22 cellular contexts compared by ENCODE assay signal in genomic region chr5:75522542-75522941, GRCh38. TPM values are rescaled to one million over a fixed set of nuclear protein-coding genes. Genes with fewer than 3 reads are reported as not detected.
A peak's percentile ranks its signal among the peaks of the same experiment; 100 is the strongest.
DNase-seq lines count a peak whose midpoint lies in the region; ATAC-seq, FAIRE-seq and TF ChIP-seq lines count a peak whose summit lies in the region.
"Had no signal": no experiment of that assay in that cellular context is flagged by ENCODE, and none has a peak within 500 bp of the region (broad histone marks: within the 10 kb centered on the region; RNA-seq: fewer than 3 reads in every experiment).

No MANE protein-coding gene starts in this region.

- H2BK5ac ChIP-seq in IMR-90 (ENCODE audit: low read depth, low read length, poor library complexity, severe bottlenecking): no peak overlapping the region

- H3K9ac ChIP-seq in IMR-90 (ENCODE audit: low read depth, low read length): no peak overlapping the region
- H3K9ac ChIP-seq in K562 (ENCODE audit: insufficient read depth in 1 of 2, low read depth in 2 of 2, low read length in 2 of 2): no peak overlapping the region
- H3K9ac ChIP-seq: BLaER1 treated with 17β-estradiol and CSF1 and Interleukin-3, amounts not matched to agents 10 nM and 100 nM had no signal

- H3K27ac ChIP-seq in IMR-90 (ENCODE audit: insufficient read depth, low read length): no peak overlapping the region
- H3K27ac ChIP-seq in K562 (ENCODE audit: extremely low read depth, low read depth, low read length): no peak overlapping the region
- H3K27ac ChIP-seq in osteoblast (ENCODE audit: low read depth, low read length): peak overlapping the region; percentile 51
- H3K27ac ChIP-seq: BLaER1 treated with 17β-estradiol and CSF1 and Interleukin-3, amounts not matched to agents 10 nM and 100 nM; HL-60; Peyer's patch had no signal

- no peaks in the 10 kb centered on the region for H3K27me3 Mint-ChIP-seq in activated naive CD8-positive, alpha-beta T cell
- no peaks in the 10 kb centered on the region for H3K27me3 Mint-ChIP-seq in activated naive CD8-positive, alpha-beta T cell treated with anti-CD3 and anti-CD28 coated beads for 36 hours
- no peaks in the 10 kb centered on the region for H3K27me3 Mint-ChIP-seq in activated CD8-positive, alpha-beta T cell treated with anti-CD3 and anti-CD28 coated beads, Interleukin-2, amount 10 ng/mL, durations not matched to agents 7 days and 5 days (ENCODE audit: low read depth)
- H3K27me3 Mint-ChIP-seq: IgD-negative memory B cell had no signal

- no peak overlapping the region for H2AK9ac ChIP-seq in IMR-90 (replicated peaks; ENCODE audit: low read depth, low read length, poor library complexity)

- TF ChIP-seq CTCF in IMR-90 (conservative IDR thresholded peaks at IDR 0.05; ENCODE audit: low read depth, low read length): no peak
- no peak for TF ChIP-seq CTCF in K562 (IDR thresholded peaks at IDR 0.05 in 2 of 3, conservative IDR thresholded peaks at IDR 0.05 in 1 of 3; ENCODE audit: insufficient read depth in 2 of 3, low read depth in 1 of 3, low read length in 3 of 3)
- no peak for TF ChIP-seq CTCF in osteoblast (IDR thresholded peaks at IDR 0.05; ENCODE audit: extremely low read depth, low read depth, low read length)

- peaks cover 26% of the 10 kb centered on the region for H3K36me3 Mint-ChIP-seq in activated naive CD8-positive, alpha-beta T cell
- H3K36me3 Mint-ChIP-seq in activated naive CD8-positive, alpha-beta T cell treated with anti-CD3 and anti-CD28 coated beads for 36 hours: peaks cover 50% of the 10 kb centered on the region
- H3K36me3 Mint-ChIP-seq in activated CD8-positive, alpha-beta T cell treated with anti-CD3 and anti-CD28 coated beads, Interleukin-2, amount 10 ng/mL, durations not matched to agents 7 days and 5 days (ENCODE audit: low read depth): peaks cover 52% of the 10 kb centered on the region

- TF ChIP-seq POLR2A in IMR-90 (IDR thresholded peaks at IDR 0.05; ENCODE audit: low read depth, low read length) (no peak), K562 (conservative IDR thresholded peaks at IDR 0.05) (no peak)

- H4K91ac ChIP-seq in IMR-90 (ENCODE audit: insufficient read depth, low read depth, low read length): no peak overlapping the region

- H3K79me2 ChIP-seq in K562 (ENCODE audit: control insufficient read depth, insufficient read depth, low read length) (peaks cover 92% of the 10 kb centered on the region), osteoblast (ENCODE audit: insufficient read depth, low read length) (peaks cover 89% of the 10 kb centered on the region)

- no peak overlapping the region for H3K56ac ChIP-seq in IMR-90 (ENCODE audit: extremely low read depth, insufficient read depth, low read length)

- intact Hi-C loops in IMR-90 (cut with micrococcal nuclease) (no loop called here), K562 (cut with micrococcal nuclease) (no loop called here)

- WGBS in IMR-90 (ENCODE audit: extremely low coverage in 2 of 2, insufficient read length in 1 of 2), 2 experiments: no CpG with 5 or more reads among the region's 1 CpG
- WGBS in K562 (ENCODE audit: insufficient coverage, low coverage, missing lambda C conversion rate): 100% methylated on average over 1 of the region's 1 CpG

- peaks cover 12% of the 10 kb centered on the region for H3K9me3 Mint-ChIP-seq in activated naive CD8-positive, alpha-beta T cell (ENCODE audit: low read depth)
- peaks cover 28% of the 10 kb centered on the region for H3K9me3 Mint-ChIP-seq in activated naive CD8-positive, alpha-beta T cell treated with anti-CD3 and anti-CD28 coated beads for 36 hours
- H3K9me3 Mint-ChIP-seq in activated CD8-positive, alpha-beta T cell treated with anti-CD3 and anti-CD28 coated beads, Interleukin-2, amount 10 ng/mL, durations not matched to agents 7 days and 5 days (ENCODE audit: insufficient read depth): peaks cover 30% of the 10 kb centered on the region

- H2BK20ac ChIP-seq in IMR-90 (ENCODE audit: low read depth, low read length): no peak overlapping the region

- H3K23ac ChIP-seq in IMR-90 (ENCODE audit: low read depth, low read length): no peak overlapping the region

- TF ChIP-seq EP300 in K562 (IDR thresholded peaks at IDR 0.05; ENCODE audit: low read length): no peak

- no peak overlapping the region for H2AK5ac ChIP-seq in IMR-90 (ENCODE audit: low read depth, low read length)

- H4K20me1 ChIP-seq in IMR-90 (ENCODE audit: insufficient read depth, low read length) (peaks cover 4% of the 10 kb centered on the region), K562 (replicated peaks; ENCODE audit: control insufficient read depth, insufficient read depth, low read length) (no peaks in the 10 kb centered on the region), osteoblast (ENCODE audit: insufficient read depth, low read length) (peaks cover 9% of the 10 kb centered on the region)

- H3K9me3 ChIP-seq in IMR-90 (ENCODE audit: control insufficient read depth, insufficient read depth, low read length) (peaks cover 5% of the 10 kb centered on the region; the same call in 1 of the 2 replicates), K562 (replicated peaks; ENCODE audit: control insufficient read depth, insufficient read depth, low read depth, low read length) (peaks cover 14% of the 10 kb centered on the region), osteoblast (ENCODE audit: low read depth, low read length) (peaks cover 4% of the 10 kb centered on the region)

- H3K14ac ChIP-seq in IMR-90 (replicated peaks; ENCODE audit: low read depth, low read length): no peak overlapping the region

- no peak for ATAC-seq in IMR-90 (ENCODE audit: low read depth)
- ATAC-seq in K562: no peak
- ATAC-seq in activated CD8-positive, alpha-beta T cell treated with anti-CD3 and anti-CD28 coated beads, Interleukin-2, amount 10 ng/mL, durations not matched to agents 7 days and 5 days: no peak
- ATAC-seq: CD8-positive, alpha-beta T cell; Right ventricle myocardium inferior had no signal

- in situ Hi-C loops in IMR-90 (cut with MboI; ENCODE audit: low sequenced_read_pairs) (no loop called here), K562 (cut with MboI) (no loop called here)

- dilution Hi-C loops in IMR-90 (cut with HindIII; ENCODE audit: low sequenced_read_pairs, unreplicated experiment): no loop called here

- no peak for DNase-seq in activated naive CD8-positive, alpha-beta T cell treated with anti-CD3 and anti-CD28 coated beads for 36 hours
- peak; percentile 10 for DNase-seq in IMR-90
- DNase-seq in K562 (ENCODE audit: extremely low read depth in 1 of 4, low spot score in 3 of 4): no peak
- no peak for DNase-seq in osteoblast (ENCODE audit: insufficient read length, low spot score, missing footprints)
- no peak for DNase-seq in activated CD8-positive, alpha-beta T cell treated with anti-CD3 and anti-CD28 coated beads, Interleukin-2, amount 10 ng/mL, durations not matched to agents 7 days and 5 days
- no peak for DNase-seq in hypothalamus (lab: John Stamatoyannopoulos, UW)
- DNase-seq in NCI-H1105 treated with DMSO at 0.1 percent for 48 hours (lab: John Stamatoyannopoulos, UW): no peak
- DNase-seq: CD8-positive, alpha-beta T cell; EL; Kasumi-1; MG63; NCI-H1048; NCI-H1436 treated with DMSO at 0.1 percent for 48 hours; NCI-H2029; NCI-H345; NCI-H526 treated with DMSO at 0.1 percent for 48 hours; Peyer's patch had no signal

- H4K8ac ChIP-seq in IMR-90 (ENCODE audit: low read depth in 2 of 2, low read length in 2 of 2): no peak overlapping the region

- POLR2A ChIA-PET in IMR-90 (lab: Charles Lee; ENCODE audit: unreplicated experiment): interaction anchor here (0.6 kb wide), 1 partner anchor 44 kb away, joined by 3 read pairs; no protein-coding TSS in a partner anchor
- POLR2A ChIA-PET in K562 (lab: Yijun Ruan, JAX): no interaction called here
- POLR2A ChIA-PET in activated CD8-positive, alpha-beta T cell treated with anti-CD3 and anti-CD28 coated beads, Interleukin-2, amount 10 ng/mL, durations not matched to agents 7 days and 5 days (lab: Charles Lee): no interaction called here

- BruUV-seq in IMR-90 (replicated peaks; lab: Mats Ljungman, UMichigan) (no TSS peak), K562 (replicated peaks; lab: Mats Ljungman, UMichigan) (no TSS peak)

- no peak overlapping the region for H2BK120ac ChIP-seq in IMR-90 (ENCODE audit: low read depth, low read length)

- H3K36me3 ChIP-seq in IMR-90 (ENCODE audit: control insufficient read depth, insufficient read depth, low read length) (peaks cover 2% of the 10 kb centered on the region), K562 (ENCODE audit: control insufficient read depth, insufficient read depth, low read length) (peaks cover 9% of the 10 kb centered on the region; the same call in 2 of the 3 replicates), osteoblast (ENCODE audit: insufficient read depth, low read length) (peaks cover 5% of the 10 kb centered on the region)
- H3K36me3 ChIP-seq: Peyer's patch had no signal

- no peak overlapping the region for H3K4me3 Mint-ChIP-seq in activated naive CD8-positive, alpha-beta T cell
- no peak overlapping the region for H3K4me3 Mint-ChIP-seq in activated naive CD8-positive, alpha-beta T cell treated with anti-CD3 and anti-CD28 coated beads for 36 hours
- H3K4me3 Mint-ChIP-seq in activated CD8-positive, alpha-beta T cell treated with anti-CD3 and anti-CD28 coated beads, Interleukin-2, amount 10 ng/mL, durations not matched to agents 7 days and 5 days: no peak overlapping the region
- H3K4me3 Mint-ChIP-seq: CD8-positive, alpha-beta T cell; IgD-negative memory B cell had no signal

- H2AFZ ChIP-seq in IMR-90 (replicated peaks; ENCODE audit: low read length, poor library complexity) (no peak overlapping the region), K562 (ENCODE audit: low read depth, low read length) (no peak overlapping the region), osteoblast (ENCODE audit: low read length) (no peak overlapping the region)

- H3K9me1 ChIP-seq in IMR-90 (ENCODE audit: insufficient read depth, low read length) (no peaks in the 10 kb centered on the region; the same call in 1 of the 2 replicates), K562 (ENCODE audit: control insufficient read depth, insufficient read depth, low read length) (no peaks in the 10 kb centered on the region)

- H3K4ac ChIP-seq in IMR-90 (ENCODE audit: low read depth, low read length): no peak overlapping the region

- no peak for FAIRE-seq in K562 (lab: Jason Lieb, UNC)

- H3K18ac ChIP-seq in IMR-90 (ENCODE audit: low read depth, low read length): no peak overlapping the region

- H3K27me3 ChIP-seq in IMR-90 (ENCODE audit: control insufficient read depth, insufficient read depth, low read length): no peaks in the 10 kb centered on the region
- H3K27me3 ChIP-seq in K562 (ENCODE audit: control insufficient read depth in 2 of 2, insufficient read depth in 2 of 2, low read length in 2 of 2): no peaks in the 10 kb centered on the region
- no peaks in the 10 kb centered on the region for H3K27me3 ChIP-seq in osteoblast (ENCODE audit: insufficient read depth, low read length)
- H3K27me3 ChIP-seq: BLaER1 treated with 17β-estradiol and CSF1 and Interleukin-3, amounts not matched to agents 10 nM and 100 nM; MG63; Peyer's patch had no signal

- no peak overlapping the region for H3K4me3 ChIP-seq in IMR-90 (ENCODE audit: insufficient read depth, low read depth, low read length)
- no peak overlapping the region for H3K4me3 ChIP-seq in K562
- no peak overlapping the region for H3K4me3 ChIP-seq in osteoblast (ENCODE audit: insufficient read depth, low read length)
- H3K4me3 ChIP-seq: MG63, Peyer's patch had no signal

- TF ChIP-seq RAD21 in IMR-90 (IDR thresholded peaks at IDR 0.05; ENCODE audit: low read length) (no peak), K562 (CRISPR knock-in tag; conservative IDR thresholded peaks at IDR 0.05 in 1 of 2, IDR thresholded peaks at IDR 0.05 in 1 of 2) (no peak)

- CTCF ChIA-PET in IMR-90 (lab: Yijun Ruan, JAX): interaction anchor here (0.6 kb wide), 1 partner anchor 19 kb away, joined by 3 read pairs; no protein-coding TSS in a partner anchor
- CTCF ChIA-PET in K562 (lab: Yijun Ruan, JAX; ENCODE audit: low intra/inter-chr PET ratio): no interaction called here
- CTCF ChIA-PET in activated CD8-positive, alpha-beta T cell treated with anti-CD3 and anti-CD28 coated beads, Interleukin-2, amount 10 ng/mL, durations not matched to agents 7 days and 5 days (lab: Charles Lee): no interaction called here

- peaks cover 21 to 36% of the 10 kb centered on the region in 2 experiments for H3K79me1 ChIP-seq in IMR-90 (ENCODE audit: low read depth in 1 of 2, low read length in 2 of 2)

- no peaks in the 10 kb centered on the region for H3K4me1 ChIP-seq in IMR-90 (ENCODE audit: control insufficient read depth, insufficient read depth, low read length)
- no peaks in the 10 kb centered on the region for H3K4me1 ChIP-seq in K562 (replicated peaks in 1 of 2; ENCODE audit: control insufficient read depth in 2 of 2, insufficient read depth in 2 of 2, low read length in 2 of 2)
- peaks cover 14% of the 10 kb centered on the region for H3K4me1 ChIP-seq in osteoblast (ENCODE audit: insufficient read depth, low read length)
- H3K4me1 ChIP-seq: Peyer's patch had no signal

- no peak overlapping the region for H2BK15ac ChIP-seq in IMR-90 (ENCODE audit: low read depth, low read length)

- peaks cover 71% of the 10 kb centered on the region for H3K4me1 Mint-ChIP-seq in activated naive CD8-positive, alpha-beta T cell (ENCODE audit: low read depth)
- H3K4me1 Mint-ChIP-seq in activated naive CD8-positive, alpha-beta T cell treated with anti-CD3 and anti-CD28 coated beads for 36 hours: peaks cover 59% of the 10 kb centered on the region
- peaks cover 43% of the 10 kb centered on the region for H3K4me1 Mint-ChIP-seq in activated CD8-positive, alpha-beta T cell treated with anti-CD3 and anti-CD28 coated beads, Interleukin-2, amount 10 ng/mL, durations not matched to agents 7 days and 5 days (ENCODE audit: low read depth)

- H3K27ac Mint-ChIP-seq in activated naive CD8-positive, alpha-beta T cell: peak overlapping the region; percentile 83
- no peak overlapping the region for H3K27ac Mint-ChIP-seq in activated naive CD8-positive, alpha-beta T cell treated with anti-CD3 and anti-CD28 coated beads for 36 hours
- no peak overlapping the region for H3K27ac Mint-ChIP-seq in activated CD8-positive, alpha-beta T cell treated with anti-CD3 and anti-CD28 coated beads, Interleukin-2, amount 10 ng/mL, durations not matched to agents 7 days and 5 days
- H3K27ac Mint-ChIP-seq: CD8-positive, alpha-beta T cell had no signal

- H3K4me2 ChIP-seq in IMR-90 (ENCODE audit: low read depth, low read length): no peak overlapping the region
- H3K4me2 ChIP-seq in K562 (ENCODE audit: insufficient read depth, low read length): no peak overlapping the region
- H3K4me2 ChIP-seq in osteoblast (ENCODE audit: insufficient read depth, low read length): no peak overlapping the region

- H4K5ac ChIP-seq in IMR-90 (ENCODE audit: low read depth, low read length): no peak overlapping the region

RNA-seq across cellular contexts. Expression of gene POLK, which starts 10.9 kb away (rescaled TPM):
- total RNA-seq in activated naive CD8-positive, alpha-beta T cell treated with anti-CD3 and anti-CD28 coated beads for 36 hours: 10 to 100 TPM; 25.2 to 28.6 TPM
- 24.4 and 34.2 TPM in 2 replicates for total RNA-seq in IMR-90 (2012; rRNA removed)
- polyA plus RNA-seq in IMR-90 (2012; rRNA removed): 9.6 and 10.4 TPM in 2 replicates
- 0.56 and 1.00 TPM in 2 replicates for polyA plus RNA-seq in IMR-90 (2012; cell fraction: cytosol; rRNA removed)
- polyA plus RNA-seq in IMR-90 (2012; cell fraction: nucleus; rRNA removed; ENCODE audit: low replicate concordance): 2.3 and 23.9 TPM in 2 replicates
- total RNA-seq in K562 (2011; cell fraction: chromatin; rRNA removed; ENCODE audit: low replicate concordance): 19.5 and 84.0 TPM in 2 replicates
- 9.0 and 15.1 TPM in 2 replicates for total RNA-seq in K562 (2011; cell fraction: nucleolus; rRNA removed)
- 23.5 and 47.5 TPM in 2 replicates for total RNA-seq in K562 (2011; cell fraction: nucleoplasm; rRNA removed)
- 9.4 and 15.0 TPM in 2 replicates for total RNA-seq in K562 (2014; rRNA removed)
- total RNA-seq in K562 (2014; rRNA removed; fragmentation: Illumina TruSeq; extraction: Trizol): 26.2 and 26.4 TPM in 2 replicates
- total RNA-seq in K562 (2015; rRNA removed; fragmentation: Illumina TruSeq; extraction: Trizol): 21.8 and 22.2 TPM in 2 replicates
- total RNA-seq in K562 (2021): 15.3 and 16.5 TPM in 2 replicates
- polyA plus RNA-seq in K562 (2011; rRNA removed): 26.5 and 31.6 TPM in 2 replicates
- polyA plus RNA-seq in K562 (2011; cell fraction: cytosol; rRNA removed): 4.5 and 7.6 TPM in 2 replicates
- polyA plus RNA-seq in K562 (2011; cell fraction: nucleus; rRNA removed): 20.8 and 20.9 TPM in 2 replicates
- polyA plus RNA-seq in K562 (2012): 9.1 and 10.3 TPM in 2 replicates
- polyA plus RNA-seq in K562 (2014; fragmentation: Illumina TruSeq; extraction: Trizol): 16.3 and 20.8 TPM in 2 replicates
- 10 to 100 TPM in 1 of 2 experiments, 1 to 10 TPM in 1; 6.1 to 11.4 TPM for polyA plus RNA-seq in K562 (2014; fragmentation: Nextera tagmentation; extraction: Ambion mirVana)
- 13.3 and 15.2 TPM in 2 replicates for polyA plus RNA-seq in K562 (2014; rRNA removed)
- polyA minus RNA-seq in K562 (2011; rRNA and poly(A)+ RNA removed): 72.2 and 76.7 TPM in 2 replicates
- 11.5 and 12.0 TPM in 2 replicates for polyA minus RNA-seq in K562 (2011; cell fraction: cytosol; rRNA and poly(A)+ RNA removed)
- 19.8 and 35.3 TPM in 2 replicates for polyA minus RNA-seq in K562 (2011; cell fraction: nucleus; rRNA and poly(A)+ RNA removed)
- total RNA-seq in osteoblast: 34.7 and 36.8 TPM in 2 replicates
- 10 to 100 TPM; 29.8 to 30.7 TPM for total RNA-seq in activated CD8-positive, alpha-beta T cell treated with anti-CD3 and anti-CD28 coated beads, Interleukin-2, amount 10 ng/mL, durations not matched to agents 7 days and 5 days

RNA-seq across cellular contexts. Expression of gene CERT1, which starts 11.1 kb away (rescaled TPM):
- total RNA-seq in activated naive CD8-positive, alpha-beta T cell treated with anti-CD3 and anti-CD28 coated beads for 36 hours: 10 to 100 TPM; 23.3 to 24.2 TPM
- total RNA-seq in IMR-90 (2012; rRNA removed): 7.2 and 10.3 TPM in 2 replicates
- 6.0 and 7.2 TPM in 2 replicates for polyA plus RNA-seq in IMR-90 (2012; rRNA removed)
- 2.3 and 2.7 TPM in 2 replicates for polyA plus RNA-seq in IMR-90 (2012; cell fraction: cytosol; rRNA removed)
- 2.8 and 5.9 TPM in 2 replicates for polyA plus RNA-seq in IMR-90 (2012; cell fraction: nucleus; rRNA removed; ENCODE audit: low replicate concordance)
- total RNA-seq in K562 (2011; cell fraction: chromatin; rRNA removed; ENCODE audit: low replicate concordance): 37.4 and 79.9 TPM in 2 replicates
- total RNA-seq in K562 (2011; cell fraction: nucleolus; rRNA removed): 11.7 and 14.3 TPM in 2 replicates
- total RNA-seq in K562 (2011; cell fraction: nucleoplasm; rRNA removed): 41.1 and 65.3 TPM in 2 replicates
- 6.6 and 8.6 TPM in 2 replicates for total RNA-seq in K562 (2014; rRNA removed)
- total RNA-seq in K562 (2014; rRNA removed; fragmentation: Illumina TruSeq; extraction: Trizol): 20.8 and 26.6 TPM in 2 replicates
- 20.3 and 24.5 TPM in 2 replicates for total RNA-seq in K562 (2015; rRNA removed; fragmentation: Illumina TruSeq; extraction: Trizol)
- total RNA-seq in K562 (2021): 19.4 and 24.7 TPM in 2 replicates
- polyA plus RNA-seq in K562 (2011; rRNA removed): 9.8 and 11.4 TPM in 2 replicates
- 4.0 and 6.2 TPM in 2 replicates for polyA plus RNA-seq in K562 (2011; cell fraction: cytosol; rRNA removed)
- 9.4 and 10.4 TPM in 2 replicates for polyA plus RNA-seq in K562 (2011; cell fraction: nucleus; rRNA removed)
- polyA plus RNA-seq in K562 (2012): 16.9 and 20.5 TPM in 2 replicates
- polyA plus RNA-seq in K562 (2014; fragmentation: Illumina TruSeq; extraction: Trizol): 16.0 and 21.6 TPM in 2 replicates
- 1 to 10 TPM; 3.4 to 5.1 TPM for polyA plus RNA-seq in K562 (2014; fragmentation: Nextera tagmentation; extraction: Ambion mirVana)
- 7.7 and 8.3 TPM in 2 replicates for polyA plus RNA-seq in K562 (2014; rRNA removed)
- polyA minus RNA-seq in K562 (2011; rRNA and poly(A)+ RNA removed): 41.3 and 46.5 TPM in 2 replicates
- 19.3 and 20.4 TPM in 2 replicates for polyA minus RNA-seq in K562 (2011; cell fraction: cytosol; rRNA and poly(A)+ RNA removed)
- 22.9 and 24.8 TPM in 2 replicates for polyA minus RNA-seq in K562 (2011; cell fraction: nucleus; rRNA and poly(A)+ RNA removed)
- 50.3 and 58.6 TPM in 2 replicates for total RNA-seq in osteoblast
- 10 to 100 TPM; 31.2 to 36.0 TPM for total RNA-seq in activated CD8-positive, alpha-beta T cell treated with anti-CD3 and anti-CD28 coated beads, Interleukin-2, amount 10 ng/mL, durations not matched to agents 7 days and 5 days
